7 cellular contexts compared by ENCODE assay signal in genomic region chr6:2310042-2310441, GRCh38.
"Had no signal": no experiment of that assay in that cellular context is flagged by ENCODE, and none has a peak within 500 bp of the region (broad histone marks: within the 10 kb centered on the region; RNA-seq: fewer than 3 reads in every experiment).

No MANE protein-coding gene starts in this region.

- FAIRE-seq: G401.6, GM12891, GM12892, GM18507, GM19239 had no signal

- DNase-seq: GDM1, GF-D8 had no signal
